ENCODE assay signal across 9 cellular contexts in genomic region chr3:190183121-190183520, GRCh38.
DNase-seq lines count a peak whose midpoint lies in the region; TF ChIP-seq lines count a peak whose summit lies in the region.
"Had no signal": no experiment of that assay in that cellular context is flagged by ENCODE, and none has a peak within 500 bp of the region (broad histone marks: within the 10 kb centered on the region; RNA-seq: fewer than 3 reads in every experiment).

No MANE protein-coding gene starts in this region.

- peaks cover 19% of the 10 kb centered on the region for H3K4me1 Mint-ChIP-seq in nephron progenitor cell
- no peaks in the 10 kb centered on the region for H3K4me1 Mint-ChIP-seq in activated CD4-positive, alpha-beta memory T cell treated with anti-CD3 and anti-CD28 coated beads for 36 hours (ENCODE audit: low read depth)

- no peaks in the 10 kb centered on the region for H3K27me3 ChIP-seq in MG63

- DNase-seq in EL (peak; percentile 94), MG63 (peak; percentile 94), cardiac fibroblast (ENCODE audit: low read depth in 2 of 2) (peak; percentile 84 to 98), nephron progenitor cell (no peak), DMS79 (lab: John Stamatoyannopoulos, UW) (no peak)
- DNase-seq in activated CD4-positive, alpha-beta memory T cell treated with anti-CD3 and anti-CD28 coated beads for 36 hours, result no peak
- no peak for DNase-seq in activated CD4-positive, alpha-beta T cell treated with anti-CD3 and anti-CD28 coated beads for 1 hour
- DNase-seq in activated effector memory CD4-positive, alpha-beta T cell treated with Interleukin-2 at 50 U/mL for 16 hours, result no peak
- DNase-seq: NCI-H1048 had no signal

- CTCF ChIA-PET in activated CD4-positive, alpha-beta memory T cell treated with anti-CD3 and anti-CD28 coated beads for 36 hours (lab: Charles Lee), result no interaction called here

- H3K4me3 ChIP-seq in MG63 (no peak overlapping the region), cardiac fibroblast (replicated peaks in 1 of 2; ENCODE audit: low read depth in 2 of 2, low read length in 2 of 2) (no peak overlapping the region)

- H3K27me3 Mint-ChIP-seq in nephron progenitor cell (ENCODE audit: low read depth, poor library complexity), result no peaks in the 10 kb centered on the region
- H3K27me3 Mint-ChIP-seq in activated CD4-positive, alpha-beta memory T cell treated with anti-CD3 and anti-CD28 coated beads for 36 hours, result no peaks in the 10 kb centered on the region

- POLR2A ChIA-PET in activated CD4-positive, alpha-beta memory T cell treated with anti-CD3 and anti-CD28 coated beads for 36 hours (lab: Charles Lee), result no interaction called here

- TF ChIP-seq CTCF in cardiac fibroblast (IDR thresholded peaks at IDR 0.05; ENCODE audit: low read depth, low read length) (no peak), nephron progenitor cell (IDR thresholded peaks at IDR 0.05) (no peak)

- no peaks in the 10 kb centered on the region for H3K36me3 Mint-ChIP-seq in nephron progenitor cell (ENCODE audit: low read depth)
- no peaks in the 10 kb centered on the region for H3K36me3 Mint-ChIP-seq in activated CD4-positive, alpha-beta memory T cell treated with anti-CD3 and anti-CD28 coated beads for 36 hours

- H3K36me3 ChIP-seq in MG63, result no peaks in the 10 kb centered on the region

- peak overlapping the region; percentile 85 for H3K27ac Mint-ChIP-seq in nephron progenitor cell
- H3K27ac Mint-ChIP-seq in activated CD4-positive, alpha-beta memory T cell treated with anti-CD3 and anti-CD28 coated beads for 36 hours, result no peak overlapping the region

- H3K4me3 Mint-ChIP-seq in nephron progenitor cell, result no peak overlapping the region
- no peak overlapping the region for H3K4me3 Mint-ChIP-seq in activated CD4-positive, alpha-beta memory T cell treated with anti-CD3 and anti-CD28 coated beads for 36 hours

- intact Hi-C loops in activated CD4-positive, alpha-beta memory T cell treated with anti-CD3 and anti-CD28 coated beads for 36 hours (cut with micrococcal nuclease), result no loop called here

- H3K9me3 ChIP-seq in MG63, result no peaks in the 10 kb centered on the region

- H3K9me3 Mint-ChIP-seq in nephron progenitor cell, result no peaks in the 10 kb centered on the region
- H3K9me3 Mint-ChIP-seq in activated CD4-positive, alpha-beta memory T cell treated with anti-CD3 and anti-CD28 coated beads for 36 hours, result no peaks in the 10 kb centered on the region

Comparison
In these comparisons a context has a peak if more than half of its experiments do, and no peak if none do; other contexts are left out.
1. DNase-seq: peak in EL (single experiment), MG63 (single experiment) and cardiac fibroblast (2 of 2); none in nephron progenitor cell (single experiment), activated CD4-positive, alpha-beta memory T cell treated with anti-CD3 and anti-CD28 coated beads for 36 hours (single experiment), activated CD4-positive, alpha-beta T cell treated with anti-CD3 and anti-CD28 coated beads for 1 hour (single experiment), DMS79 (single experiment) and activated effector memory CD4-positive, alpha-beta T cell treated with Interleukin-2 at 50 U/mL for 16 hours (single experiment).